8 cellular contexts compared by ENCODE assay signal in the genomic region with DNA sequence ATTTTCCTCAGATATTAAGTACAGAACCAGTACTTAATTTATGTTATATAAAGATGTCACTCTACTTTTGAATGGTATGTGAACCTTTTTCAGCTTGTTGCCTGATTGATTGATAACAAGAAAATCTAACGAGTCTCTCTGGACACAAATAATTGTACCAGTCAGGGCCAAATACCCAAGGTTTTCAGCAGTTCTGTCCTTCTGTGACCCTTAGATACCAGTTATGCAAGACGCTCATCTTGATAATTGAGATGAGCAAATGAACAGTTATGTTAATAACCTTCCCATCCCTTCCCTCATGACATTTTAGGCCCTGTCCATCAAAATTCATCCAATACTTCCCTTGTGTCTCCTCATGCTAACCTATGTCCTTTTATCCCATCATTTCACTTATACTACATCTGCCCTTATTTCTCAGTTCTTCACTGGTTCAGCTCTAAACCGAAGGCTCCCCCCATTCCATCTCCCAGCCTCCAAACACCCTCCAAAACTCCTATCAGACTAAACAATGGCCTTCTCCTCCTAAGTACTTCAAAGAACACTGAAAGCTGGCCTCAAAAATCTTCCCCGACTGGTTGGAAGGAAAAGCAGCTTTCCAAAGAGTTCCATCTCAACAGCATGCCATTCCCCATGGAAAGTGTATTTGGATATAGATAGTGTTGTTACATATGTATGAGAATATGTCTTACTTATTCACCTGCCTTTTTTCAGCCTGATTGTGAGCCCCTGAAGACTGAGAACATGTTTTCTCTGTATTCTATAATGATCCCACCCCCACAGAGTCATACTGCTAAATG.
"Had no signal": no experiment of that assay in that cellular context is flagged by ENCODE, and none has a peak within 500 bp of the region (broad histone marks: within the 10 kb centered on the region; RNA-seq: fewer than 3 reads in every experiment).

No MANE protein-coding gene starts in this region.

- DNase-seq: GM23248, GOT3, H7, HFFc6, IMR-90 had no signal

- H3K4me1 ChIP-seq: HAP-1 had no signal

- H3K36me3 ChIP-seq: HAP-1 had no signal

- H3K9ac ChIP-seq: GM23248 had no signal

- H3K9me3 ChIP-seq: HAP-1 had no signal

- ATAC-seq: HCT116 had no signal

- H3K4me3 ChIP-seq: GM23248, HAP-1 had no signal

- H3K27ac ChIP-seq: GM23248, HL-60 had no signal

- H2AFZ ChIP-seq: GM23248 had no signal
